ENCODE assay signal across 1 cellular context in genomic region chr1:28518745-28519341, GRCh38.
TF ChIP-seq lines count a peak whose summit lies in the region.

No MANE protein-coding gene starts in this region.

TF ChIP-seq in K562, 482 proteins besides CTCF, POLR2A, EP300 and RAD21 (continued from another document):
- TF ChIP-seq PBX2 (CRISPR knock-in tag; IDR thresholded peaks at IDR 0.05; ENCODE audit: low read depth) (no peak), PBX2 (tag; conservative IDR thresholded peaks at IDR 0.05; ENCODE audit: low read depth) (no peak), CBFB (CRISPR knock-in tag; IDR thresholded peaks at IDR 0.05) (peak; percentile 92), CHD4 (IDR thresholded peaks at IDR 0.05; ENCODE audit: insufficient read depth, insufficient replicate concordance, low read depth, low read length, poor library complexity, severe bottlenecking) (no peak), NR1H2 (CRISPR knock-in tag; IDR thresholded peaks at IDR 0.05) (peak; percentile 88; the same call in 1 of the 2 replicates), EHMT2 (IDR thresholded peaks at IDR 0.05) (peak; percentile 17; the same call in 1 of the 2 replicates), ATF6 (CRISPR knock-in tag; IDR thresholded peaks at IDR 0.05) (peak; percentile 94), C11orf30 (IDR thresholded peaks at IDR 0.05; ENCODE audit: low read depth) (peak; percentile 33; the same call in 1 of the 2 replicates), TEAD1 (CRISPR knock-in tag; IDR thresholded peaks at IDR 0.05) (0 out of 4 replicates have a peak, but pooled peaks of 1 of the 2 experiments have one; percentile 15), NFRKB (IDR thresholded peaks at IDR 0.05; ENCODE audit: low read depth) (peak; percentile 63; the same call in 1 of the 2 replicates), ETV1 (tag; conservative IDR thresholded peaks at IDR 0.05; ENCODE audit: low read depth) (no peak; the same call in 1 of the 2 replicates), ELF1 (tag; IDR thresholded peaks at IDR 0.05) (no peak), BACH1 (tag; IDR thresholded peaks at IDR 0.05) (no peak), NUFIP1 (IDR thresholded peaks at IDR 0.05; ENCODE audit: partially characterized antibody) (no peak), BCOR (IDR thresholded peaks at IDR 0.05) (peak; percentile 30; the same call in 1 of the 2 replicates), HLTF (IDR thresholded peaks at IDR 0.05) (no peak), BRD4 (IDR thresholded peaks at IDR 0.05) (no peak), ZNF23 (CRISPR knock-in tag; IDR thresholded peaks at IDR 0.05) (no peak), CCNT2 (IDR thresholded peaks at IDR 0.05; ENCODE audit: borderline replicate concordance, extremely low read depth, insufficient read length, low read depth, low read length) (no peak), ARHGAP35 (IDR thresholded peaks at IDR 0.05; ENCODE audit: partially characterized antibody) (no peak), MYC (IDR thresholded peaks at IDR 0.05; ENCODE audit: low read depth, low read length) (no peak; the same call in none of the 2 replicates), MYC (CRISPR knock-in tag; IDR thresholded peaks at IDR 0.05; ENCODE audit: borderline replicate concordance, low read depth) (peak; percentile 82; the same call in 1 of the 2 replicates), ZBTB7A (IDR thresholded peaks at IDR 0.05; ENCODE audit: borderline replicate concordance, control insufficient read depth, low read depth, low read length) (peak; percentile 72), GABPA (tag; conservative IDR thresholded peaks at IDR 0.05; ENCODE audit: low read depth) (peak; percentile 5; the same call in 1 of the 2 replicates), HDGF (IDR thresholded peaks at IDR 0.05) (peak; percentile 76; the same call in 1 of the 2 replicates), FOSL1 (tag; conservative IDR thresholded peaks at IDR 0.05) (no peak), ZNF695 (CRISPR knock-in tag; IDR thresholded peaks at IDR 0.05) (no peak), NONO (IDR thresholded peaks at IDR 0.05; ENCODE audit: low read depth in 2 of 2, low read length in 1 of 2) (no peak)
- TF ChIP-seq, protein P1, sequence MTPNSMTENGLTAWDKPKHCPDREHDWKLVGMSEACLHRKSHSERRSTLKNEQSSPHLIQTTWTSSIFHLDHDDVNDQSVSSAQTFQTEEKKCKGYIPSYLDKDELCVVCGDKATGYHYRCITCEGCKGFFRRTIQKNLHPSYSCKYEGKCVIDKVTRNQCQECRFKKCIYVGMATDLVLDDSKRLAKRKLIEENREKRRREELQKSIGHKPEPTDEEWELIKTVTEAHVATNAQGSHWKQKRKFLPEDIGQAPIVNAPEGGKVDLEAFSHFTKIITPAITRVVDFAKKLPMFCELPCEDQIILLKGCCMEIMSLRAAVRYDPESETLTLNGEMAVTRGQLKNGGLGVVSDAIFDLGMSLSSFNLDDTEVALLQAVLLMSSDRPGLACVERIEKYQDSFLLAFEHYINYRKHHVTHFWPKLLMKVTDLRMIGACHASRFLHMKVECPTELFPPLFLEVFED (CRISPR knock-in tag; conservative IDR thresholded peaks at IDR 0.05): peak; percentile 52; the same call in 1 of the 2 replicates
- TF ChIP-seq, protein P2, sequence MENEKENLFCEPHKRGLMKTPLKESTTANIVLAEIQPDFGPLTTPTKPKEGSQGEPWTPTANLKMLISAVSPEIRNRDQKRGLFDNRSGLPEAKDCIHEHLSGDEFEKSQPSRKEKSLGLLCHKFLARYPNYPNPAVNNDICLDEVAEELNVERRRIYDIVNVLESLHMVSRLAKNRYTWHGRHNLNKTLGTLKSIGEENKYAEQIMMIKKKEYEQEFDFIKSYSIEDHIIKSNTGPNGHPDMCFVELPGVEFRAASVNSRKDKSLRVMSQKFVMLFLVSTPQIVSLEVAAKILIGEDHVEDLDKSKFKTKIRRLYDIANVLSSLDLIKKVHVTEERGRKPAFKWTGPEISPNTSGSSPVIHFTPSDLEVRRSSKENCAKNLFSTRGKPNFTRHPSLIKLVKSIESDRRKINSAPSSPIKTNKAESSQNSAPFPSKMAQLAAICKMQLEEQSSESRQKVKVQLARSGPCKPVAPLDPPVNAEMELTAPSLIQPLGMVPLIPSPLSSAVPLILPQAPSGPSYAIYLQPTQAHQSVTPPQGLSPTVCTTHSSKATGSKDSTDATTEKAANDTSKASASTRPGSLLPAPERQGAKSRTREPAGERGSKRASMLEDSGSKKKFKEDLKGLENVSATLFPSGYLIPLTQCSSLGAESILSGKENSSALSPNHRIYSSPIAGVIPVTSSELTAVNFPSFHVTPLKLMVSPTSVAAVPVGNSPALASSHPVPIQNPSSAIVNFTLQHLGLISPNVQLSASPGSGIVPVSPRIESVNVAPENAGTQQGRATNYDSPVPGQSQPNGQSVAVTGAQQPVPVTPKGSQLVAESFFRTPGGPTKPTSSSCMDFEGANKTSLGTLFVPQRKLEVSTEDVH (IDR thresholded peaks at IDR 0.05; ENCODE audit: low read depth, partially characterized antibody): peak; percentile 19
- TF ChIP-seq, protein P3, sequence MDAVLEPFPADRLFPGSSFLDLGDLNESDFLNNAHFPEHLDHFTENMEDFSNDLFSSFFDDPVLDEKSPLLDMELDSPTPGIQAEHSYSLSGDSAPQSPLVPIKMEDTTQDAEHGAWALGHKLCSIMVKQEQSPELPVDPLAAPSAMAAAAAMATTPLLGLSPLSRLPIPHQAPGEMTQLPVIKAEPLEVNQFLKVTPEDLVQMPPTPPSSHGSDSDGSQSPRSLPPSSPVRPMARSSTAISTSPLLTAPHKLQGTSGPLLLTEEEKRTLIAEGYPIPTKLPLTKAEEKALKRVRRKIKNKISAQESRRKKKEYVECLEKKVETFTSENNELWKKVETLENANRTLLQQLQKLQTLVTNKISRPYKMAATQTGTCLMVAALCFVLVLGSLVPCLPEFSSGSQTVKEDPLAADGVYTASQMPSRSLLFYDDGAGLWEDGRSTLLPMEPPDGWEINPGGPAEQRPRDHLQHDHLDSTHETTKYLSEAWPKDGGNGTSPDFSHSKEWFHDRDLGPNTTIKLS (IDR thresholded peaks at IDR 0.05; ENCODE audit: borderline replicate concordance, low read depth): no peak
- TF ChIP-seq, protein P4, sequence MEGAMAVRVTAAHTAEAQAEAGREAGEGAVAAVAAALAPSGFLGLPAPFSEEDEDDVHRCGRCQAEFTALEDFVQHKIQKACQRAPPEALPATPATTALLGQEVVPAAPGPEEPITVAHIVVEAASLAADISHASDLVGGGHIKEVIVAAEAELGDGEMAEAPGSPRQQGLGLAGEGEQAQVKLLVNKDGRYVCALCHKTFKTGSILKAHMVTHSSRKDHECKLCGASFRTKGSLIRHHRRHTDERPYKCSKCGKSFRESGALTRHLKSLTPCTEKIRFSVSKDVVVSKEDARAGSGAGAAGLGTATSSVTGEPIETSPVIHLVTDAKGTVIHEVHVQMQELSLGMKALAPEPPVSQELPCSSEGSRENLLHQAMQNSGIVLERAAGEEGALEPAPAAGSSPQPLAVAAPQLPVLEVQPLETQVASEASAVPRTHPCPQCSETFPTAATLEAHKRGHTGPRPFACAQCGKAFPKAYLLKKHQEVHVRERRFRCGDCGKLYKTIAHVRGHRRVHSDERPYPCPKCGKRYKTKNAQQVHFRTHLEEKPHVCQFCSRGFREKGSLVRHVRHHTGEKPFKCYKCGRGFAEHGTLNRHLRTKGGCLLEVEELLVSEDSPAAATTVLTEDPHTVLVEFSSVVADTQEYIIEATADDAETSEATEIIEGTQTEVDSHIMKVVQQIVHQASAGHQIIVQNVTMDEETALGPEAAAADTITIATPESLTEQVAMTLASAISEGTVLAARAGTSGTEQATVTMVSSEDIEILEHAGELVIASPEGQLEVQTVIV (CRISPR knock-in tag; IDR thresholded peaks at IDR 0.05; ENCODE audit: borderline replicate concordance): no peak
